Comparison of ENCODE assay signal across 1 cellular context in the genomic region with DNA sequence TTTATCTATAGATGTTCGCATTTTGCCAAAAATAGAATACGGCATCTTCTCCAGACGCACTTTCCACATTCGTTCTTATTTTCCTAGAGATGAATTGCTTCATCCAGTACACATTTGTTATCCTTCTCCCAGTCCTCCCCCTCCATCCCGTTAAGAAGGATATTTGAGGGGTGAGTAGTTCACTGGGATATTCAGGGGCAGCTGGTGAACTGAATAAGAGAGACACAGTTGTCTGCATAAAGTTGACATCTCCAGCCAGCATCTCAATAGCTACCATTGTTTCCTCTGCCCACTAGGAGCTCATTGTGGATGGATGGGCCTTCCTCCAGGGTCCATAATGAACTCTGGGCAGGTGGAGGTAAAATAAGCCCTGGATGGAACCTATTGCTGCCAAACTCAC.
TF ChIP-seq lines count a peak whose summit lies in the region.

No MANE protein-coding gene starts in this region.

TF ChIP-seq in IMR-90, 13 proteins besides CTCF, POLR2A, EP300 and RAD21:
- TF ChIP-seq NFE2L2 (IDR thresholded peaks at IDR 0.05; ENCODE audit: low read depth, low read length) (no peak), CEBPB (IDR thresholded peaks at IDR 0.05; ENCODE audit: low read depth, low read length) (no peak), MAZ (IDR thresholded peaks at IDR 0.05; ENCODE audit: borderline replicate concordance, low read depth, low read length) (no peak), MXI1 (IDR thresholded peaks at IDR 0.05; ENCODE audit: borderline replicate concordance, low read depth, low read length) (no peak), RFX5 (IDR thresholded peaks at IDR 0.05; ENCODE audit: low read depth, low read length) (no peak)
